18 cellular contexts compared by ENCODE assay signal in genomic region chr1:12302798-12303447, GRCh38.
DNase-seq lines count a peak whose midpoint lies in the region; ATAC-seq, FAIRE-seq and TF ChIP-seq lines count a peak whose summit lies in the region.
"Had no signal": no experiment of that assay in that cellular context is flagged by ENCODE, and none has a peak within 500 bp of the region (broad histone marks: within the 10 kb centered on the region; RNA-seq: fewer than 3 reads in every experiment).

No MANE protein-coding gene starts in this region.

- TF ChIP-seq CTCF in A673 (conservative IDR thresholded peaks at IDR 0.05; ENCODE audit: low read depth, low read length) (no peak), astrocyte (IDR thresholded peaks at IDR 0.05; ENCODE audit: insufficient read depth, low read depth, low read length) (no peak)

- intact Hi-C loops in A673 (cut with micrococcal nuclease; ENCODE audit: unreplicated experiment): no loop called here

- H3K27ac Mint-ChIP-seq in astrocyte (ENCODE audit: unreplicated experiment): no peak overlapping the region
- H3K27ac Mint-ChIP-seq: CD4-positive, alpha-beta T cell had no signal

- DNase-seq in A673 (ENCODE audit: low spot score): peak; percentile 40
- DNase-seq in M059J (ENCODE audit: low read depth): peak; percentile 33
- peak; percentile 73 for DNase-seq in astrocyte (ENCODE audit: low read depth)
- peak; percentile 64 for DNase-seq in fibroblast of peridontal ligament (ENCODE audit: extremely low read depth)
- DNase-seq in NCI-H748 (lab: John Stamatoyannopoulos, UW; ENCODE audit: unreplicated experiment): no peak
- DNase-seq: CD4-positive, alpha-beta T cell; EL; H9; NCI-H1436; NCI-H2029; NCI-H69 had no signal

- peaks cover 3% of the 10 kb centered on the region for H3K9me3 Mint-ChIP-seq in astrocyte (ENCODE audit: unreplicated experiment)
- H3K9me3 Mint-ChIP-seq: CD4-positive, alpha-beta T cell had no signal

- H3K36me3 ChIP-seq in A673 (ENCODE audit: insufficient read depth, low read length, poor library complexity, severe bottlenecking) (peaks cover 20% of the 10 kb centered on the region), astrocyte (ENCODE audit: insufficient read depth, low read length) (peaks cover 16% of the 10 kb centered on the region)

- FAIRE-seq in astrocyte (lab: Jason Lieb, UNC): no peak
- FAIRE-seq: GM12878, RCC 7860 had no signal

- ATAC-seq in GM18505 (IDR thresholded peaks at IDR 0.05; ENCODE audit: unreplicated experiment): no peak
- ATAC-seq in GM21528 (IDR thresholded peaks at IDR 0.05; ENCODE audit: low FRiP score, unreplicated experiment): no peak
- no peak for ATAC-seq in GM19452 (IDR thresholded peaks at IDR 0.05; ENCODE audit: unreplicated experiment)
- ATAC-seq: GM12878, Right ventricle myocardium inferior had no signal

- H3K4me3 ChIP-seq in A673 (ENCODE audit: low read depth, low read length, poor library complexity, severe bottlenecking) (no peak overlapping the region), astrocyte (ENCODE audit: insufficient read depth, low read depth, low read length) (no peak overlapping the region)
- H3K4me3 ChIP-seq: GM12878 had no signal

- no peaks in the 10 kb centered on the region for H3K27me3 Mint-ChIP-seq in astrocyte (ENCODE audit: low read depth, unreplicated experiment)
- H3K27me3 Mint-ChIP-seq: CD4-positive, alpha-beta T cell had no signal

- H3K9me3 ChIP-seq in A673 (ENCODE audit: low read depth, low read length, poor library complexity, severe bottlenecking): no peaks in the 10 kb centered on the region
- no peaks in the 10 kb centered on the region for H3K9me3 ChIP-seq in astrocyte (ENCODE audit: insufficient read depth, low read depth, low read length)

- no peak for TF ChIP-seq POLR2A in GM18505 (IDR thresholded peaks at IDR 0.05; ENCODE audit: borderline replicate concordance, extremely low read depth, insufficient read depth, insufficient read length)

- POLR2A ChIA-PET in A673 (lab: Charles Lee; ENCODE audit: low non-redundant PET): no interaction called here

- H3K4me1 ChIP-seq in A673 (ENCODE audit: insufficient read depth, low read length, poor library complexity, severe bottlenecking) (peaks cover 12% of the 10 kb centered on the region), astrocyte (ENCODE audit: insufficient read depth, low read length) (no peaks in the 10 kb centered on the region)

- no peaks in the 10 kb centered on the region for H3K79me2 ChIP-seq in astrocyte (ENCODE audit: insufficient read depth, low read length)

- no peak overlapping the region for H3K4me3 Mint-ChIP-seq in astrocyte (ENCODE audit: unreplicated experiment)
- H3K4me3 Mint-ChIP-seq: CD4-positive, alpha-beta T cell; H9 had no signal

- no TSS peak for BruUV-seq in A673 (replicated peaks; lab: Mats Ljungman, UMichigan)

- CTCF ChIA-PET in A673 (lab: Charles Lee): no interaction called here

- H3K9ac ChIP-seq in astrocyte (ENCODE audit: low read length): no peak overlapping the region

- H3K36me3 Mint-ChIP-seq in astrocyte (ENCODE audit: low read depth, unreplicated experiment): peaks cover 42% of the 10 kb centered on the region

- peaks cover 4% of the 10 kb centered on the region for H3K4me1 Mint-ChIP-seq in astrocyte (ENCODE audit: low read depth, unreplicated experiment)
- H3K4me1 Mint-ChIP-seq: H9 had no signal

- H3K4me2 ChIP-seq in astrocyte (ENCODE audit: low read length): no peak overlapping the region

- H3K27me3 ChIP-seq in A673 (replicated peaks; ENCODE audit: insufficient read depth, low read depth, low read length, poor library complexity): no peaks in the 10 kb centered on the region
- no peaks in the 10 kb centered on the region for H3K27me3 ChIP-seq in astrocyte (ENCODE audit: insufficient read depth, low read length)

- no peak overlapping the region for H2AFZ ChIP-seq in astrocyte (ENCODE audit: low read depth, low read length)

- H3K27ac ChIP-seq in A673 (ENCODE audit: low read depth, low read length, poor library complexity, severe bottlenecking) (peak overlapping the region; percentile 27), astrocyte (ENCODE audit: low read depth, low read length) (no peak overlapping the region)
- H3K27ac ChIP-seq: HL-60 had no signal

- no peaks in the 10 kb centered on the region for H4K20me1 ChIP-seq in astrocyte (ENCODE audit: insufficient read depth, low read length)
